8 cellular contexts compared by ENCODE assay signal in genomic region chr17:3668279-3669084, GRCh38. TPM values are rescaled to one million over a fixed set of nuclear protein-coding genes. Genes with fewer than 3 reads are reported as not detected.
DNase-seq lines count a peak whose midpoint lies in the region; ATAC-seq and TF ChIP-seq lines count a peak whose summit lies in the region.

EMC6 (plus strand) TSS chr17:3668812; CDS start chr17:3669147, 335 bp downstream.
A gene with protein sequence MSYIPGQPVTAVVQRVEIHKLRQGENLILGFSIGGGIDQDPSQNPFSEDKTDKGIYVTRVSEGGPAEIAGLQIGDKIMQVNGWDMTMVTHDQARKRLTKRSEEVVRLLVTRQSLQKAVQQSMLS (minus strand): TSS chr17:3668578. CDS start chr17:3668526, 52 bp downstream.

- intact Hi-C loops in CD14-positive monocyte (cut with micrococcal nuclease): loop anchor here in 1 of 2 donors (2.0 kb wide), 1 partner anchor 32 kb away; the partner anchor contains the start of genes CTNS and SHPK
- intact Hi-C loops in activated CD4-positive, alpha-beta memory T cell treated with anti-CD3 and anti-CD28 coated beads for 36 hours (cut with micrococcal nuclease): loop anchor here (1.0 to 2.0 kb wide), 2 partner anchors 28 to 178 kb away; partner anchors contain the start of gene NCBP3
- intact Hi-C loops in dorsolateral prefrontal cortex (cut with DNase I): loop anchor here (2.0 to 10.0 kb wide), 6 partner anchors 32 to 624 kb away; partner anchors contain the start of genes CTNS (in 1 of the 2), HASPIN (in 1 of the 2) and SHPK (in 1 of the 2)

- peak within 1 kb of the TSS; percentile 69 to 99 (median 95) for H3K27ac ChIP-seq in dorsolateral prefrontal cortex
- peak within 1 kb of the TSS; percentile 88 to 90 for H3K27ac ChIP-seq in liver (ENCODE audit: low read depth in 1 of 2, low read length in 2 of 2)

- H3K36me3 ChIP-seq in liver (ENCODE audit: control insufficient read depth in 4 of 4, insufficient read depth in 3 of 4, low read depth in 1 of 4, low read length in 3 of 4): peaks cover 0 to 8% (median 3%) of the 10 kb centered on the region in 4 donors

- H3K27me3 ChIP-seq in dorsolateral prefrontal cortex: no peaks in the 10 kb centered on the region
- H3K27me3 ChIP-seq in liver (ENCODE audit: control insufficient read depth in 4 of 4, insufficient read depth in 4 of 4, low read length in 3 of 4): no peaks in the 10 kb centered on the region

- no peaks in the 10 kb centered on the region for H3K9me3 Mint-ChIP-seq in CD14-positive monocyte
- H3K9me3 Mint-ChIP-seq in activated CD4-positive, alpha-beta memory T cell treated with anti-CD3 and anti-CD28 coated beads for 36 hours: no peaks in the 10 kb centered on the region

- under 1% methylated on average over 89 of the region's 89 CpGs for WGBS in liver

- TF ChIP-seq RAD21 in liver (IDR thresholded peaks at IDR 0.05): no peak

- H3K9ac ChIP-seq in liver (ENCODE audit: low read depth in 1 of 2, low read length in 2 of 2): peak within 1 kb of the TSS; percentile 47 to 71

- peaks cover 0 to 24% (median 23%) of the 10 kb centered on the region in 4 donors for H3K4me1 ChIP-seq in liver (ENCODE audit: control insufficient read depth in 4 of 4, insufficient read depth in 4 of 4, low read length in 3 of 4)

- peaks cover 0 to 4% (median 0%) of the 10 kb centered on the region in 3 donors for H3K27me3 Mint-ChIP-seq in CD14-positive monocyte (ENCODE audit: low read depth in 3 of 3)
- no peaks in the 10 kb centered on the region for H3K27me3 Mint-ChIP-seq in activated CD4-positive, alpha-beta memory T cell treated with anti-CD3 and anti-CD28 coated beads for 36 hours

- DNase-seq in CD14-positive monocyte (ENCODE audit: low spot score) (peak; percentile 98), NCI-H82 treated with DMSO at 0.1 percent for 48 hours (lab: John Stamatoyannopoulos, UW; ENCODE audit: unreplicated experiment) (peak; percentile 97), dorsolateral prefrontal cortex (peak; percentile 98 to 99 (median 99))
- DNase-seq in activated CD4-positive, alpha-beta memory T cell treated with anti-CD3 and anti-CD28 coated beads for 36 hours: peak; percentile 99
- peak; percentile 98 for DNase-seq in stimulated activated CD4-positive, alpha-beta T cell treated with anti-CD3 and anti-CD28 coated beads, Interleukin-4, amount 100 ng/mL, for 24 hours

- peak within 1 kb of the TSS; percentile 86 to 96 for H3K4me3 Mint-ChIP-seq in CD14-positive monocyte
- H3K4me3 Mint-ChIP-seq in activated CD4-positive, alpha-beta memory T cell treated with anti-CD3 and anti-CD28 coated beads for 36 hours: peak within 1 kb of the TSS; percentile 94

- H3K4me3 ChIP-seq in dorsolateral prefrontal cortex: peak within 1 kb of the TSS; percentile 66 to 100 (median 97)
- peak within 1 kb of the TSS; percentile 84 to 98 (median 94) for H3K4me3 ChIP-seq in liver (ENCODE audit: low read depth in 1 of 3, low read length in 3 of 3)

- peaks cover 21% of the 10 kb centered on the region for H3K4me1 Mint-ChIP-seq in CD14-positive monocyte
- peaks cover 17% of the 10 kb centered on the region for H3K4me1 Mint-ChIP-seq in activated CD4-positive, alpha-beta memory T cell treated with anti-CD3 and anti-CD28 coated beads for 36 hours (ENCODE audit: low read depth)

- no peak for TF ChIP-seq CTCF in CD14-positive monocyte (IDR thresholded peaks at IDR 0.05)
- peak in 18 of 56 donors; percentile 4 to 53 (median 26) for TF ChIP-seq CTCF in dorsolateral prefrontal cortex (IDR thresholded peaks at IDR 0.05 in 54 of 56, conservative IDR thresholded peaks at IDR 0.05 in 2 of 56; ENCODE audit: low read depth in 1 of 56, partially characterized antibody in 56 of 56)
- TF ChIP-seq CTCF in liver (IDR thresholded peaks at IDR 0.05; ENCODE audit: low read depth, low read length, missing input control): no peak

- CTCF ChIA-PET in activated CD4-positive, alpha-beta memory T cell treated with anti-CD3 and anti-CD28 coated beads for 36 hours (lab: Charles Lee): interaction anchor here (0.6 to 1.5 kb wide), 3 partner anchors 14 to 33 kb away, joined by 3 read pairs; partner anchors contain the start of genes CTNS and SHPK

- no peaks in the 10 kb centered on the region for H3K9me3 ChIP-seq in liver (ENCODE audit: control insufficient read depth in 4 of 4, low read length in 3 of 4)

- POLR2A ChIA-PET in activated CD4-positive, alpha-beta memory T cell treated with anti-CD3 and anti-CD28 coated beads for 36 hours (lab: Charles Lee): interaction anchor here (0.8 to 0.9 kb wide), 2 partner anchors 32 to 55 kb away, joined by 3 to 5 read pairs; partner anchors contain the start of genes CTNS and HASPIN

- H3K27ac Mint-ChIP-seq in CD14-positive monocyte: peak within 1 kb of the TSS; percentile 83 to 94 (median 89)
- H3K27ac Mint-ChIP-seq in activated CD4-positive, alpha-beta memory T cell treated with anti-CD3 and anti-CD28 coated beads for 36 hours: peak within 1 kb of the TSS; percentile 72

- ATAC-seq in GM19397 (IDR thresholded peaks at IDR 0.05; ENCODE audit: unreplicated experiment) (peak; percentile 88), HG03575 (IDR thresholded peaks at IDR 0.05; ENCODE audit: extremely low read depth, insufficient number of reproducible peaks, low FRiP score, unreplicated experiment) (peak; percentile 50)

- H3K36me3 Mint-ChIP-seq in CD14-positive monocyte: peaks cover 16 to 18% of the 10 kb centered on the region in 2 donors
- H3K36me3 Mint-ChIP-seq in activated CD4-positive, alpha-beta memory T cell treated with anti-CD3 and anti-CD28 coated beads for 36 hours: peaks cover 5% of the 10 kb centered on the region

TF ChIP-seq in liver, 16 proteins besides CTCF, POLR2A, EP300 and RAD21:
- no peak for TF ChIP-seq FOXA2 (IDR thresholded peaks at IDR 0.05)
- peak; percentile 85 for TF ChIP-seq SP1 (IDR thresholded peaks at IDR 0.05)
- TF ChIP-seq, protein P1, sequence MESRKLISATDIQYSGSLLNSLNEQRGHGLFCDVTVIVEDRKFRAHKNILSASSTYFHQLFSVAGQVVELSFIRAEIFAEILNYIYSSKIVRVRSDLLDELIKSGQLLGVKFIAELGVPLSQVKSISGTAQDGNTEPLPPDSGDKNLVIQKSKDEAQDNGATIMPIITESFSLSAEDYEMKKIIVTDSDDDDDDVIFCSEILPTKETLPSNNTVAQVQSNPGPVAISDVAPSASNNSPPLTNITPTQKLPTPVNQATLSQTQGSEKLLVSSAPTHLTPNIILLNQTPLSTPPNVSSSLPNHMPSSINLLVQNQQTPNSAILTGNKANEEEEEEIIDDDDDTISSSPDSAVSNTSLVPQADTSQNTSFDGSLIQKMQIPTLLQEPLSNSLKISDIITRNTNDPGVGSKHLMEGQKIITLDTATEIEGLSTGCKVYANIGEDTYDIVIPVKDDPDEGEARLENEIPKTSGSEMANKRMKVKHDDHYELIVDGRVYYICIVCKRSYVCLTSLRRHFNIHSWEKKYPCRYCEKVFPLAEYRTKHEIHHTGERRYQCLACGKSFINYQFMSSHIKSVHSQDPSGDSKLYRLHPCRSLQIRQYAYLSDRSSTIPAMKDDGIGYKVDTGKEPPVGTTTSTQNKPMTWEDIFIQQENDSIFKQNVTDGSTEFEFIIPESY (IDR thresholded peaks at IDR 0.05): peak; percentile 52
- TF ChIP-seq EGR1 (IDR thresholded peaks at IDR 0.05; ENCODE audit: low read depth in 2 of 2): peak in 1 of 2 donors; percentile 87
- TF ChIP-seq, protein P2, sequence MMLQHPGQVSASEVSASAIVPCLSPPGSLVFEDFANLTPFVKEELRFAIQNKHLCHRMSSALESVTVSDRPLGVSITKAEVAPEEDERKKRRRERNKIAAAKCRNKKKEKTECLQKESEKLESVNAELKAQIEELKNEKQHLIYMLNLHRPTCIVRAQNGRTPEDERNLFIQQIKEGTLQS (IDR thresholded peaks at IDR 0.05): no peak
- TF ChIP-seq REST (IDR thresholded peaks at IDR 0.05): peak; percentile 83
- peak; percentile 98 for TF ChIP-seq YY1 (IDR thresholded peaks at IDR 0.05)
- TF ChIP-seq TAF1 (conservative IDR thresholded peaks at IDR 0.05): peak; percentile 28
- TF ChIP-seq NR2F2 (IDR thresholded peaks at IDR 0.05): no peak
- TF ChIP-seq GABPA (IDR thresholded peaks at IDR 0.05 in 1 of 2, conservative IDR thresholded peaks at IDR 0.05 in 1 of 2): peak in 1 of 2 donors; percentile 25
- TF ChIP-seq RXRA (IDR thresholded peaks at IDR 0.05): peak in 1 of 2 donors; percentile 59
- peak; percentile 20 to 33 for TF ChIP-seq HNF4A (conservative IDR thresholded peaks at IDR 0.05)
TF ChIP-seq in liver: peak in this region for 9.

RNA-seq across cellular contexts. Expression of gene EMC6, which starts in this region (rescaled TPM):
- 100 to 1,000 TPM; 105 to 118 TPM for polyA plus RNA-seq in CD14-positive monocyte
- 10 to 100 TPM; 49.3 to 55.4 TPM for total RNA-seq in activated CD4-positive, alpha-beta memory T cell treated with anti-CD3 and anti-CD28 coated beads for 36 hours
- 10 to 100 TPM; 13.3 to 35.5 (median 25.3) TPM for total RNA-seq in dorsolateral prefrontal cortex
- total RNA-seq in liver: 10 to 100 TPM; 12.3 to 15.3 TPM
- 100 to 1,000 TPM in 1 of 2 donors, 10 to 100 TPM in 1; 80.0 to 107 TPM for polyA plus RNA-seq in liver

RNA-seq across cellular contexts. Expression of the second gene that starts in this region (rescaled TPM):
- polyA plus RNA-seq in CD14-positive monocyte (10 to 100 TPM; 70.9 to 71.8 TPM), liver (10 to 100 TPM; 20.1 to 27.7 TPM)
- 10 to 100 TPM; 23.7 to 24.5 TPM for total RNA-seq in activated CD4-positive, alpha-beta memory T cell treated with anti-CD3 and anti-CD28 coated beads for 36 hours
- total RNA-seq in dorsolateral prefrontal cortex (10 to 100 TPM; 19.0 to 75.8 (median 38.4) TPM), liver (10 to 100 TPM; 11.9 to 19.8 TPM)

Comparison
In these comparisons a context has a peak if more than half of its experiments do, and no peak if none do; other contexts are left out.
1. Peak in every context shown above with its lines: DNase-seq, ATAC-seq, H3K4me3 ChIP-seq and H3K27ac ChIP-seq.